In genomic region chr11:47132490-47132889, GRCh38 we compare ENCODE assay signal across 27 cellular contexts.
"Had no signal": no experiment of that assay in that cellular context is flagged by ENCODE, and none has a peak within 500 bp of the region (broad histone marks: within the 10 kb centered on the region; RNA-seq: fewer than 3 reads in every experiment).

No MANE protein-coding gene starts in this region.

- H3K4me1 ChIP-seq: ascending aorta, breast epithelium, Peyer's patch had no signal

- DNase-seq: activated CD4-positive, alpha-beta T cell treated with anti-CD3 and anti-CD28 coated beads for 1 hour; activated CD4-positive, alpha-beta T cell treated with anti-CD3 and anti-CD28 coated beads, Interleukin-2, amount 10 ng/mL, durations not matched to agents 24 days and 14 days; activated CD4-positive, alpha-beta T cell treated with anti-CD3 and anti-CD28 coated beads, Interleukin-2, amount 50 U/mL, for 4 hours; activated CD4-positive, CD25-positive, alpha-beta regulatory T cell; activated CD8-positive, alpha-beta T cell treated with anti-CD3 and anti-CD28 coated beads for 36 hours; activated gamma-delta T cell; activated naive CD4-positive, alpha-beta T cell treated with Interleukin-2 at 50 U/mL for 16 hours; activated naive CD8-positive, alpha-beta T cell treated with anti-CD3 and anti-CD28 coated beads, Interleukin-2, amount 10 ng/mL, durations not matched to agents 7 days and 5 days; activated T-cell treated with anti-CD3 and anti-CD28 coated beads, Interleukin-2, amount 50 U/mL, for 24 hours; amygdala; NCI-H1105; NCI-H1417 treated with DMSO at 0.1 percent for 48 hours; NCI-H1694 treated with DMSO at 0.1 percent for 48 hours; NCI-H2029; NCI-H345; NCI-H524 treated with DMSO at 0.1 percent for 48 hours; Peyer's patch; RPMI8226; SHP77 treated with DMSO at 0.1 percent for 48 hours; T-helper 1 cell; T-helper 2 cell; T-helper 9 cell; WERI-Rb-1 had no signal

- H3K27ac ChIP-seq: ascending aorta, breast epithelium, Peyer's patch, WERI-Rb-1 had no signal

- H3K9me3 ChIP-seq: ascending aorta, breast epithelium, Peyer's patch had no signal

- ATAC-seq: activated CD8-positive, alpha-beta T cell treated with anti-CD3 and anti-CD28 coated beads for 36 hours; SK-N-SH treated with all-trans-retinoic acid at 6 μM for 48 hours had no signal

- H3K4me3 ChIP-seq: ascending aorta, breast epithelium, K562, Peyer's patch had no signal

- H3K36me3 ChIP-seq: ascending aorta, breast epithelium had no signal

- H3K27me3 ChIP-seq: ascending aorta, breast epithelium, Peyer's patch had no signal
